32 cellular contexts compared by ENCODE assay signal in the genomic region with DNA sequence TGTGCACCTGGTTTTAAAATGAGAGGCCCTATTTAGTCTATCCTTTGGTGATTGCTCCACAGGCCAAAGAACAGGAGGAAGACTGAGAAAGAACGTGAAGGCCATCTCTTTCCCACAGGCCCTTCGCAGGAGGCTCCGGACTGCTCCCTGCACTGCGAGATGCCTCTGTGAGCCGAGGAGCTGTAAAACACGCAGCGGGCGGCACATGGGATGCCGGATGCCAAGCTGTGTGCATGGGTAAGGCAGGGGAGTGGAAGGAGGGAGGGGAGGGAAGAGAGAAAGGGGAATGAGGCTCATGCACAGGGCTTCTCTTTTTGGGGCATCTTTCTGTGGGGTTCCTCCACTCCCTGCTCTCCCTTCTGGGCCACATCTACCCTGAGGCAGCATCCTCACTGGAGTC.
"Had no signal": no experiment of that assay in that cellular context is flagged by ENCODE, and none has a peak within 500 bp of the region (broad histone marks: within the 10 kb centered on the region; RNA-seq: fewer than 3 reads in every experiment).

No MANE protein-coding gene starts in this region.

- H3K36me3 ChIP-seq: ascending aorta, cardiac muscle cell, Peyer's patch, SJSA1 had no signal

- H3K9ac ChIP-seq: SK-N-SH had no signal

- H3K9me3 Mint-ChIP-seq: activated CD4-positive, alpha-beta T cell treated with anti-CD3 and anti-CD28 coated beads, Interleukin-2, amount 10 ng/mL, durations not matched to agents 24 days and 14 days; activated CD8-positive, alpha-beta T cell treated with anti-CD3 and anti-CD28 coated beads for 36 hours; activated naive CD8-positive, alpha-beta T cell treated with anti-CD3 and anti-CD28 coated beads, Interleukin-2, amount 10 ng/mL, durations not matched to agents 7 days and 5 days; activated T-cell treated with anti-CD3 and anti-CD28 coated beads, Interleukin-2, amount 50 U/mL, for 72 hours; activated T-helper 17 cell treated with anti-CD3 and anti-CD28 coated beads, Interleukin-2, amount 50 U/mL, for 72 hours; central memory CD8-positive, alpha-beta T cell; T-helper 1 cell treated with Interleukin-12 subunit alpha and Interleukin-12 subunit beta and Interleukin-4 antibody, amounts not matched to agents 30 μg/mL and 1 μg/mL, for 36 hours; T-helper 2 cell treated with Interferon-gamma antibody and Interleukin-4, amounts not matched to agents 5 μg/mL and 100 μg/mL, for 36 hours had no signal

- H3K4me3 Mint-ChIP-seq: activated CD4-positive, alpha-beta T cell treated with anti-CD3 and anti-CD28 coated beads, Interleukin-2, amount 10 ng/mL, durations not matched to agents 24 days and 14 days; activated CD8-positive, alpha-beta T cell treated with anti-CD3 and anti-CD28 coated beads for 36 hours; activated naive CD8-positive, alpha-beta T cell treated with anti-CD3 and anti-CD28 coated beads, Interleukin-2, amount 10 ng/mL, durations not matched to agents 7 days and 5 days; activated T-cell treated with anti-CD3 and anti-CD28 coated beads, Interleukin-2, amount 50 U/mL, for 72 hours; activated T-helper 17 cell treated with anti-CD3 and anti-CD28 coated beads, Interleukin-2, amount 50 U/mL, for 72 hours; central memory CD8-positive, alpha-beta T cell; T-helper 1 cell treated with Interleukin-12 subunit alpha and Interleukin-12 subunit beta and Interleukin-4 antibody, amounts not matched to agents 30 μg/mL and 1 μg/mL, for 36 hours; T-helper 2 cell treated with Interferon-gamma antibody and Interleukin-4, amounts not matched to agents 5 μg/mL and 100 μg/mL, for 36 hours had no signal

- H3K9me3 ChIP-seq: ascending aorta, Peyer's patch, SJSA1, SK-N-SH had no signal

- H3K4me3 ChIP-seq: ascending aorta, cardiac muscle cell, Peyer's patch, SJSA1 had no signal

- H3K27me3 ChIP-seq: ascending aorta, cardiac muscle cell, Peyer's patch, SJSA1 had no signal

- H3K36me3 Mint-ChIP-seq: activated naive CD8-positive, alpha-beta T cell treated with anti-CD3 and anti-CD28 coated beads, Interleukin-2, amount 10 ng/mL, durations not matched to agents 7 days and 5 days had no signal

- ATAC-seq: activated CD8-positive, alpha-beta T cell treated with anti-CD3 and anti-CD28 coated beads for 36 hours; activated T-cell treated with anti-CD3 and anti-CD28 coated beads, Interleukin-2, amount 50 U/mL, for 72 hours; activated T-helper 17 cell treated with anti-CD3 and anti-CD28 coated beads, Interleukin-2, amount 50 U/mL, for 72 hours had no signal

- H3K27ac Mint-ChIP-seq: activated CD4-positive, alpha-beta T cell treated with anti-CD3 and anti-CD28 coated beads, Interleukin-2, amount 10 ng/mL, durations not matched to agents 24 days and 14 days; activated CD8-positive, alpha-beta T cell treated with anti-CD3 and anti-CD28 coated beads for 36 hours; activated naive CD8-positive, alpha-beta T cell treated with anti-CD3 and anti-CD28 coated beads, Interleukin-2, amount 10 ng/mL, durations not matched to agents 7 days and 5 days; activated T-cell treated with anti-CD3 and anti-CD28 coated beads, Interleukin-2, amount 50 U/mL, for 72 hours; activated T-helper 17 cell treated with anti-CD3 and anti-CD28 coated beads, Interleukin-2, amount 50 U/mL, for 72 hours; T-helper 1 cell treated with Interleukin-12 subunit alpha and Interleukin-12 subunit beta and Interleukin-4 antibody, amounts not matched to agents 30 μg/mL and 1 μg/mL, for 36 hours; T-helper 2 cell treated with Interferon-gamma antibody and Interleukin-4, amounts not matched to agents 5 μg/mL and 100 μg/mL, for 36 hours had no signal

- H3K4me2 ChIP-seq: SK-N-SH had no signal

- DNase-seq: activated CD4-positive, alpha-beta T cell treated with anti-CD3 and anti-CD28 coated beads, Interleukin-2, amount 10 ng/mL, durations not matched to agents 24 days and 14 days; activated CD4-positive, alpha-beta T cell treated with anti-CD3 and anti-CD28 coated beads, Interleukin-2, amount 50 U/mL, for 4 hours; activated CD8-positive, alpha-beta T cell treated with anti-CD3 and anti-CD28 coated beads for 36 hours; activated effector memory CD4-positive, alpha-beta T cell treated with anti-CD3 and anti-CD28 coated beads, Interleukin-2, amount 50 U/mL, for 16 hours; activated naive CD4-positive, alpha-beta T cell; activated naive CD4-positive, alpha-beta T cell treated with anti-CD3 and anti-CD28 coated beads, Interleukin-2, amount 50 U/mL, for 16 hours; activated naive CD8-positive, alpha-beta T cell treated with anti-CD3 and anti-CD28 coated beads, Interleukin-2, amount 10 ng/mL, durations not matched to agents 7 days and 5 days; activated T-cell treated with anti-CD3 and anti-CD28 coated beads, Interleukin-2, amount 50 U/mL, for 1 hour; activated T-cell treated with anti-CD3 and anti-CD28 coated beads, Interleukin-2, amount 50 U/mL, for 72 hours; amygdala; Karpas-422; NCI-H1105 treated with DMSO at 0.1 percent for 48 hours; NCI-H1436; NCI-H1694; NCI-H1930; NCI-H2081 treated with DMSO at 0.1 percent for 48 hours; NCI-H345; NCI-H510A; NCI-H748 treated with DMSO at 0.1 percent for 48 hours; NK-92 treated with Interleukin-12 subunit alpha and Interleukin-12 subunit beta, amount 100 ng/mL, for 24 hours; PC-3; Peyer's patch; RPMI8226; SHP77 treated with DMSO at 0.1 percent for 48 hours; SK-N-SH had no signal

- H3K4me1 ChIP-seq: Peyer's patch had no signal

- H3K27ac ChIP-seq: ascending aorta, cardiac muscle cell, Peyer's patch, SJSA1 had no signal

- H3K4me1 Mint-ChIP-seq: activated naive CD8-positive, alpha-beta T cell treated with anti-CD3 and anti-CD28 coated beads, Interleukin-2, amount 10 ng/mL, durations not matched to agents 7 days and 5 days; activated T-helper 17 cell treated with anti-CD3 and anti-CD28 coated beads, Interleukin-2, amount 50 U/mL, for 72 hours had no signal
